In genomic region chr2:2060431-2060830, GRCh38 we compare ENCODE assay signal across 7 cellular contexts.
"Had no signal": no experiment of that assay in that cellular context is flagged by ENCODE, and none has a peak within 500 bp of the region (broad histone marks: within the 10 kb centered on the region; RNA-seq: fewer than 3 reads in every experiment).

No MANE protein-coding gene starts in this region.

- H2AFZ ChIP-seq: GM23338 had no signal

- FAIRE-seq: H1, H54, HTR-8/SVneo had no signal

- H3K4me2 ChIP-seq: GM23338 had no signal

- ATAC-seq: GM23338 had no signal

- DNase-seq: H9, HCEC 1CT, KG1 had no signal

- H3K4me3 ChIP-seq: GM23338 had no signal
